In genomic region chrY:6983221-6983620, GRCh38 we compare ENCODE assay signal across 15 cellular contexts.
A peak's percentile ranks its signal among the peaks of the same experiment; 100 is the strongest.
DNase-seq lines count a peak whose midpoint lies in the region; FAIRE-seq and TF ChIP-seq lines count a peak whose summit lies in the region.
"Had no signal": no experiment of that assay in that cellular context is flagged by ENCODE, and none has a peak within 500 bp of the region (broad histone marks: within the 10 kb centered on the region; RNA-seq: fewer than 3 reads in every experiment).

No MANE protein-coding gene starts in this region.

- no peaks in the 10 kb centered on the region for H3K36me3 Mint-ChIP-seq in activated naive CD4-positive, alpha-beta T cell treated with anti-CD3 and anti-CD28 coated beads, Interleukin-2, amount 10 ng/mL, durations not matched to agents 7 days and 5 days
- H3K36me3 Mint-ChIP-seq: CD8-positive, alpha-beta T cell had no signal

- peak; percentile 93 for FAIRE-seq in RCC 7860 (lab: Jason Lieb, UNC)
- FAIRE-seq: GM12878 had no signal

- H3K27me3 Mint-ChIP-seq in activated naive CD4-positive, alpha-beta T cell treated with anti-CD3 and anti-CD28 coated beads, Interleukin-2, amount 10 ng/mL, durations not matched to agents 7 days and 5 days = no peaks in the 10 kb centered on the region
- H3K27me3 Mint-ChIP-seq: B cell had no signal

- no peak for TF ChIP-seq CTCF in epithelial cell of esophagus (IDR thresholded peaks at IDR 0.05; ENCODE audit: insufficient read depth, low read depth, low read length, missing control alignments)

- CTCF ChIA-PET in activated naive CD4-positive, alpha-beta T cell treated with anti-CD3 and anti-CD28 coated beads, Interleukin-2, amount 10 ng/mL, durations not matched to agents 7 days and 5 days (lab: Charles Lee) = no interaction called here

- in situ Hi-C loops in ACHN (cut with HindIII; ENCODE audit: low pct_ligation_motif_present, low pct_unique_long_range_greater_than_20kb, low sequenced_read_pairs) = no loop called here

- no peak overlapping the region for H3K4me3 Mint-ChIP-seq in activated naive CD4-positive, alpha-beta T cell treated with anti-CD3 and anti-CD28 coated beads, Interleukin-2, amount 10 ng/mL, durations not matched to agents 7 days and 5 days
- H3K4me3 Mint-ChIP-seq: B cell; CD8-positive, alpha-beta T cell had no signal

- peaks cover 6% of the 10 kb centered on the region for H3K4me1 Mint-ChIP-seq in activated naive CD4-positive, alpha-beta T cell treated with anti-CD3 and anti-CD28 coated beads, Interleukin-2, amount 10 ng/mL, durations not matched to agents 7 days and 5 days
- H3K4me1 Mint-ChIP-seq: B cell had no signal

- H3K27ac Mint-ChIP-seq in activated naive CD4-positive, alpha-beta T cell treated with anti-CD3 and anti-CD28 coated beads, Interleukin-2, amount 10 ng/mL, durations not matched to agents 7 days and 5 days = no peak overlapping the region
- H3K27ac Mint-ChIP-seq: B cell; CD8-positive, alpha-beta T cell had no signal

- peak; percentile 12 for DNase-seq in HT1080 (ENCODE audit: low read depth)
- peak; percentile 20 for DNase-seq in RCC 7860 (ENCODE audit: low spot score)
- DNase-seq in epithelial cell of esophagus (ENCODE audit: low read depth) = peak; percentile 55
- peak; percentile 41 for DNase-seq in renal cortical epithelial cell (ENCODE audit: low read depth)
- no peak for DNase-seq in activated naive CD4-positive, alpha-beta T cell treated with anti-CD3 and anti-CD28 coated beads, Interleukin-2, amount 10 ng/mL, durations not matched to agents 7 days and 5 days
- DNase-seq in activated naive CD4-positive, alpha-beta T cell (lab: John Stamatoyannopoulos, UW) = no peak
- DNase-seq in ACHN = no peak
- DNase-seq: 8988T; Calu3; CD8-positive, alpha-beta T cell; DMS79 treated with DMSO at 0.1 percent for 48 hours had no signal

- H3K4me3 ChIP-seq in epithelial cell of esophagus (ENCODE audit: low read length) = no peak overlapping the region
- H3K4me3 ChIP-seq: BLaER1 treated with 17β-estradiol and CSF1 and Interleukin-3, amounts not matched to agents 10 nM and 100 nM; GM12878; HAP-1 had no signal

- peaks cover 2% of the 10 kb centered on the region for H3K9me3 Mint-ChIP-seq in activated naive CD4-positive, alpha-beta T cell treated with anti-CD3 and anti-CD28 coated beads, Interleukin-2, amount 10 ng/mL, durations not matched to agents 7 days and 5 days
- H3K9me3 Mint-ChIP-seq: CD8-positive, alpha-beta T cell had no signal

Comparison
In these comparisons a context has a peak if more than half of its experiments do, and no peak if none do; other contexts are left out.
1. DNase-seq: peak in HT1080 (single experiment), RCC 7860 (single experiment), epithelial cell of esophagus (single experiment) and renal cortical epithelial cell (single experiment); none in activated naive CD4-positive, alpha-beta T cell treated with anti-CD3 and anti-CD28 coated beads, Interleukin-2, amount 10 ng/mL, durations not matched to agents 7 days and 5 days (single experiment), activated naive CD4-positive, alpha-beta T cell (0 of 4) and ACHN (single experiment).